Comparison of ENCODE assay signal across 27 cellular contexts in the genomic region with DNA sequence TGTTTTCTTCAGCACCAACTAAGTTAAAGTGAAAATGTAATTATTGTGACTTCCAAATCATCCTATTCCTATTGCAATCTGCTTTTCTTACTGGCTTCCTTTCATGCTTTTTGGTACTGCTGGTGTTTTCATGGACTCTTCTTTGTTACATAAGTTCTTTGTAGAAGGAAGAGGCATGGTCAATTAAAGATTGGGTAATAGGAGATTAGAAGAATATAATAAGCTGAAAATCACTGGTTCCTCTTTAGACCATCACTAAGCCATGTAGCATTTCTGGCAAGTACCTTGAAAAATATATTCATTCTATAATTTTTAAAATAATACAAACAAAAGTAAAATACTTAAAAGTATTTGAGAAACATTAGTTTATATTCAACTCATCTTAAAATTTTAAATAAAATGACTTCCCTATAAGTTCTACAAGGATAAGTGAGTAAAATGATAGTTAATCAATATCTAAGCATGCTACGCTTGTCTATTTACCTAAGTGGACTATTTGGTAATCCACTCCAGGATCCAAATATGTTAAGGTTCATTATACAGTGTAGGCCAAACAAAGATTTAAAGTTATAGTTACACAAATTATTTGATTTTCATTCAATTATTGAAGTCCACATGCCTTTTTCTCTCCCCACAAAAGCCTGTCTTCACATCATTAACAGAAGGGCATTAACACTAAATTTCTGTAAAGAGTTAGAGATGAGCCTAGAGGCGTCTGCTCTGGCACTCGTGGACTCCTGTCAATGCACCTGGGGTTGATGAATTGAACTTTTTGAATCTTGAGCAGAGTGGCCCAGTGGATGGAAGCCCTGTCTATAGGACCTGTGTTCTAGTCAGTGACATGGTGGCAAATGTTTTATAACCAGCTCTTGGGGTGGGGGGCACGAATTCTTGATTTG.
"Had no signal": no experiment of that assay in that cellular context is flagged by ENCODE, and none has a peak within 500 bp of the region (broad histone marks: within the 10 kb centered on the region; RNA-seq: fewer than 3 reads in every experiment).

No MANE protein-coding gene starts in this region.

- H3K27ac ChIP-seq: coronary artery, esophagus squamous epithelium, heart left ventricle, hepatocyte, ovary, psoas muscle, skin epidermis, spleen, testis, tibial artery had no signal

- H3K4me3 ChIP-seq: coronary artery, esophagus squamous epithelium, heart left ventricle, hepatocyte, lung, ovary, psoas muscle, skin epidermis, spleen, testis, tibial artery had no signal

- H3K36me3 Mint-ChIP-seq: memory B cell; natural killer cell; stimulated activated memory B cell treated with anti-CD40 and anti-IgM and Interleukin-4, amounts not matched to agents 10 μg/mL and 1 μg/mL and 100 μg/mL, for 72 hours; type B pancreatic cell had no signal

- H3K9me3 Mint-ChIP-seq: memory B cell; stimulated activated memory B cell treated with anti-CD40 and anti-IgM and Interleukin-4, amounts not matched to agents 10 μg/mL and 1 μg/mL and 100 μg/mL, for 72 hours had no signal

- H3K27ac Mint-ChIP-seq: memory B cell; natural killer cell; stimulated activated memory B cell treated with anti-CD40 and anti-IgM and Interleukin-4, amounts not matched to agents 10 μg/mL and 1 μg/mL and 100 μg/mL, for 72 hours; type B pancreatic cell had no signal

- H3K27me3 Mint-ChIP-seq: memory B cell; stimulated activated memory B cell treated with anti-CD40 and anti-IgM and Interleukin-4, amounts not matched to agents 10 μg/mL and 1 μg/mL and 100 μg/mL, for 72 hours; type B pancreatic cell had no signal

- DNase-seq: dermis blood vessel endothelial cell; effector memory CD4-positive, alpha-beta T cell; erythroblast; esophagus squamous epithelium; foreskin melanocyte; heart left ventricle; left colon; left ventricle myocardium superior; natural killer cell; occipital lobe; ovary; posterior cingulate gyrus; psoas muscle; right cardiac atrium; spleen; stimulated activated CD4-positive, alpha-beta T cell treated with anti-CD3 and anti-CD28 coated beads, Interleukin-4, amount 100 ng/mL, for 4 hours; stimulated activated naive CD8-positive, alpha-beta T cell treated with anti-CD3 and anti-CD28 coated beads, Interleukin-15, Interleukin-2, amounts not matched to agents 100 U/mL and 50 U/mL, for 24 hours; substantia nigra; testis; tibial artery had no signal

- H3K4me3 Mint-ChIP-seq: memory B cell; natural killer cell; stimulated activated memory B cell treated with anti-CD40 and anti-IgM and Interleukin-4, amounts not matched to agents 10 μg/mL and 1 μg/mL and 100 μg/mL, for 72 hours; type B pancreatic cell had no signal

- H3K4me1 Mint-ChIP-seq: memory B cell; natural killer cell; stimulated activated memory B cell treated with anti-CD40 and anti-IgM and Interleukin-4, amounts not matched to agents 10 μg/mL and 1 μg/mL and 100 μg/mL, for 72 hours had no signal

- H3K4me1 ChIP-seq: esophagus squamous epithelium, heart left ventricle, psoas muscle, spleen, testis, tibial artery had no signal

- H3K9me3 ChIP-seq: esophagus squamous epithelium, heart left ventricle, ovary, psoas muscle, spleen, testis, tibial artery had no signal

- ATAC-seq: heart left ventricle; left colon; left ventricle myocardium superior; psoas muscle; right cardiac atrium; stimulated activated memory B cell treated with anti-CD40 and anti-IgM and Interleukin-4, amounts not matched to agents 10 μg/mL and 1 μg/mL and 100 μg/mL, for 72 hours; stimulated activated naive CD8-positive, alpha-beta T cell treated with anti-CD3 and anti-CD28 coated beads, Interleukin-15, Interleukin-2, amounts not matched to agents 100 U/mL and 50 U/mL, for 24 hours had no signal

- H3K36me3 ChIP-seq: esophagus squamous epithelium, heart left ventricle, ovary, spleen, tibial artery had no signal
